Comparison of ENCODE assay signal across 11 cellular contexts in the genomic region with DNA sequence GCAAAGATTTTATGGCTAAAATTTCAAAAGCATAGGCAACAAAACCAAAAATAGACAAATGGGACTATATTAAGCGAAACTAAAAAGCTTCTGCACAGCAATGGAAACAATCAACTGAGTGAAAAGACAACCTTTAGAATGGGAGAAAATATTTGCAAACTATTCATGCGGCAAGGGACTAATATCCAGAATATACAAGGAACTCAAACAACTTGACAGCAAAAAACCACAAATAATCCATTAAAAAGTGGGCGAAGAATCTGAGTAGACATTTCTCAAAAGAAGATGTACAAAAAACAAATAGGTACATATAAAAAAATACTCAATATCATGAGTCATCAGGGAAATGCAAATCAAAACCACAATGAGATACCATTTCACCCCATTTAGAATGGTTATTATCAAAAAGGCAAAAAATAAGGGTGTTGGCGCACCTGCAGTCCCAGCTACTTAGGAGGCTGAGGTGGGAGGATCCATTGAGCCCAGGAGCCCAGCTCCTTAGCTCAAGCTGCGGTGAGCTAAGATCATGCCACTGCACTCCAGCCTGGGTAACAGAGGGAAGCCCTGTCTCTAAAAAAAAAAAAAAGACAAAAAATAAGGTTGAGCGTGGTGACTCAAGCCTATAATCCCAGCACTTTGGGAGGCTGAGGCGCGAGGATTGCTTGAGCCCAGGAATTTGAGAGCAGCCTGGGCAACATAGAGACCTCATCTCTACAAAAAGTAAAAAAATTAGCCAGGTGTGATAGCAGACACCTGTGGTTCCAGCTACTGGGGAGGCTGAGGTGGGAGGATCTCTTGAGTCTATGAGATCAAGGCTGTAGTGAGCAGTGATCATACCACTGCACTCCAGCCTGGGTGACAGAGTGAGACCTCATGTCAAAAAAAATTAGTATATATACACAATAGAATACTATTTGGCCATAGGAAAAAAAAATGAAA. TPM values are rescaled to one million over a fixed set of nuclear protein-coding genes. Genes with fewer than 3 reads are reported as not detected.
A peak's percentile ranks its signal among the peaks of the same experiment; 100 is the strongest.
DNase-seq lines count a peak whose midpoint lies in the region; ATAC-seq lines count a peak whose summit lies in the region.
"Had no signal": no experiment of that assay in that cellular context is flagged by ENCODE, and none has a peak within 500 bp of the region (broad histone marks: within the 10 kb centered on the region; RNA-seq: fewer than 3 reads in every experiment).

No MANE protein-coding gene starts in this region.

- peaks cover 30% of the 10 kb centered on the region for H3K4me1 Mint-ChIP-seq in activated naive CD4-positive, alpha-beta T cell treated with anti-CD3 and anti-CD28 coated beads for 36 hours (ENCODE audit: low read depth)
- H3K4me1 Mint-ChIP-seq in activated T-helper 2 cell treated with anti-CD3 and anti-CD28 coated beads, Interferon-gamma antibody, Interleukin-2, Interleukin-4, amounts not matched to agents 10 μg/mL and 5 μg/mL and 100 μg/mL, durations not matched to agents 14 hours and 24 hours and 36 hours (ENCODE audit: low read depth) = peaks cover 34% of the 10 kb centered on the region
- H3K4me1 Mint-ChIP-seq in stimulated activated effector memory CD8-positive, alpha-beta T cell treated with anti-CD3 and anti-CD28 coated beads, Interleukin-12 subunit alpha, Interleukin-12 subunit beta, amount 100 ng/mL, for 72 hours = peaks cover 33% of the 10 kb centered on the region
- peaks cover 19 to 24% of the 10 kb centered on the region in 2 donors for H3K4me1 Mint-ChIP-seq in immature natural killer cell

- in situ Hi-C loops in KBM-7 (cut with MboI; ENCODE audit: low pct_unique_long_range_greater_than_20kb, low sequenced_read_pairs) = no loop called here

- peak overlapping the region; percentile 10 for H3K4me3 Mint-ChIP-seq in activated naive CD4-positive, alpha-beta T cell treated with anti-CD3 and anti-CD28 coated beads for 36 hours
- peak overlapping the region; percentile 53 for H3K4me3 Mint-ChIP-seq in activated T-helper 2 cell treated with anti-CD3 and anti-CD28 coated beads, Interferon-gamma antibody, Interleukin-2, Interleukin-4, amounts not matched to agents 10 μg/mL and 5 μg/mL and 100 μg/mL, durations not matched to agents 14 hours and 24 hours and 36 hours (ENCODE audit: low read depth)
- peak overlapping the region; percentile 30 for H3K4me3 Mint-ChIP-seq in stimulated activated effector memory CD8-positive, alpha-beta T cell treated with anti-CD3 and anti-CD28 coated beads, Interleukin-12 subunit alpha, Interleukin-12 subunit beta, amount 100 ng/mL, for 72 hours
- peak overlapping the region in 1 of 5 donors; percentile 12 for H3K4me3 Mint-ChIP-seq in immature natural killer cell

- DNase-seq in activated naive CD4-positive, alpha-beta T cell treated with anti-CD3 and anti-CD28 coated beads for 36 hours = no peak
- DNase-seq in activated naive CD4-positive, alpha-beta T cell treated with anti-CD3 and anti-CD28 coated beads, Interleukin-2, amount 50 U/mL, for 16 hours = no peak
- DNase-seq in KBM-7 = peak; percentile 49
- no peak for DNase-seq in activated T-helper 2 cell treated with anti-CD3 and anti-CD28 coated beads, Interferon-gamma antibody, Interleukin-2, Interleukin-4, amounts not matched to agents 10 μg/mL and 5 μg/mL and 100 μg/mL, durations not matched to agents 14 hours and 24 hours and 36 hours (ENCODE audit: low spot score)
- no peak for DNase-seq in stimulated activated effector memory CD8-positive, alpha-beta T cell treated with anti-CD3 and anti-CD28 coated beads, Interleukin-12 subunit alpha, Interleukin-12 subunit beta, amount 100 ng/mL, for 72 hours (ENCODE audit: low spot score in 2 of 2)
- DNase-seq in mesenteric fat pad (ENCODE audit: low spot score) = no peak
- no peak for DNase-seq in NCI-H748 treated with DMSO at 0.1 percent for 48 hours (lab: John Stamatoyannopoulos, UW)
- no peak for DNase-seq in immature natural killer cell
- DNase-seq: lower lobe of right lung, psoas muscle, testis had no signal

- peak overlapping the region; percentile 64 for H3K27ac Mint-ChIP-seq in activated naive CD4-positive, alpha-beta T cell treated with anti-CD3 and anti-CD28 coated beads for 36 hours
- peak overlapping the region; percentile 78 for H3K27ac Mint-ChIP-seq in activated T-helper 2 cell treated with anti-CD3 and anti-CD28 coated beads, Interferon-gamma antibody, Interleukin-2, Interleukin-4, amounts not matched to agents 10 μg/mL and 5 μg/mL and 100 μg/mL, durations not matched to agents 14 hours and 24 hours and 36 hours
- H3K27ac Mint-ChIP-seq in stimulated activated effector memory CD8-positive, alpha-beta T cell treated with anti-CD3 and anti-CD28 coated beads, Interleukin-12 subunit alpha, Interleukin-12 subunit beta, amount 100 ng/mL, for 72 hours = peak overlapping the region; percentile 81
- H3K27ac Mint-ChIP-seq in immature natural killer cell = peak overlapping the region in 1 of 6 donors; percentile 9

- CTCF ChIA-PET in activated naive CD4-positive, alpha-beta T cell treated with anti-CD3 and anti-CD28 coated beads for 36 hours (lab: Charles Lee) = interaction anchor here (0.8 to 2.2 kb wide), 4 partner anchors 15 to 140 kb away, joined by 3 to 9 read pairs (median 5); no protein-coding TSS in a partner anchor

- ATAC-seq in stimulated activated effector memory CD8-positive, alpha-beta T cell treated with anti-CD3 and anti-CD28 coated beads, Interleukin-12 subunit alpha, Interleukin-12 subunit beta, amount 100 ng/mL, for 72 hours = no peak
- ATAC-seq: lower lobe of right lung, psoas muscle had no signal

- no peaks in the 10 kb centered on the region for H3K9me3 Mint-ChIP-seq in activated naive CD4-positive, alpha-beta T cell treated with anti-CD3 and anti-CD28 coated beads for 36 hours
- no peaks in the 10 kb centered on the region for H3K9me3 Mint-ChIP-seq in activated T-helper 2 cell treated with anti-CD3 and anti-CD28 coated beads, Interferon-gamma antibody, Interleukin-2, Interleukin-4, amounts not matched to agents 10 μg/mL and 5 μg/mL and 100 μg/mL, durations not matched to agents 14 hours and 24 hours and 36 hours
- no peaks in the 10 kb centered on the region for H3K9me3 Mint-ChIP-seq in stimulated activated effector memory CD8-positive, alpha-beta T cell treated with anti-CD3 and anti-CD28 coated beads, Interleukin-12 subunit alpha, Interleukin-12 subunit beta, amount 100 ng/mL, for 72 hours
- no peaks in the 10 kb centered on the region for H3K9me3 Mint-ChIP-seq in immature natural killer cell

- intact Hi-C loops in activated naive CD4-positive, alpha-beta T cell treated with anti-CD3 and anti-CD28 coated beads for 36 hours (cut with micrococcal nuclease) = no loop called here
- intact Hi-C loops in activated T-helper 2 cell treated with anti-CD3 and anti-CD28 coated beads, Interferon-gamma antibody, Interleukin-2, Interleukin-4, amounts not matched to agents 10 μg/mL and 5 μg/mL and 100 μg/mL, durations not matched to agents 14 hours and 24 hours and 36 hours (cut with micrococcal nuclease) = loop anchor here (1.0 kb wide), 1 partner anchor 10 kb away; no protein-coding TSS in a partner anchor

- H3K27me3 Mint-ChIP-seq in activated naive CD4-positive, alpha-beta T cell treated with anti-CD3 and anti-CD28 coated beads for 36 hours (ENCODE audit: low read depth) = no peaks in the 10 kb centered on the region
- no peaks in the 10 kb centered on the region for H3K27me3 Mint-ChIP-seq in activated T-helper 2 cell treated with anti-CD3 and anti-CD28 coated beads, Interferon-gamma antibody, Interleukin-2, Interleukin-4, amounts not matched to agents 10 μg/mL and 5 μg/mL and 100 μg/mL, durations not matched to agents 14 hours and 24 hours and 36 hours (ENCODE audit: low read depth)
- H3K27me3 Mint-ChIP-seq in immature natural killer cell (ENCODE audit: low read depth in 3 of 3) = peaks cover 4 to 8% (median 6%) of the 10 kb centered on the region in 3 donors

- H3K36me3 Mint-ChIP-seq in activated naive CD4-positive, alpha-beta T cell treated with anti-CD3 and anti-CD28 coated beads for 36 hours (ENCODE audit: low read depth) = no peaks in the 10 kb centered on the region
- peaks cover 3% of the 10 kb centered on the region for H3K36me3 Mint-ChIP-seq in activated T-helper 2 cell treated with anti-CD3 and anti-CD28 coated beads, Interferon-gamma antibody, Interleukin-2, Interleukin-4, amounts not matched to agents 10 μg/mL and 5 μg/mL and 100 μg/mL, durations not matched to agents 14 hours and 24 hours and 36 hours (ENCODE audit: low read depth)
- peaks cover 12% of the 10 kb centered on the region for H3K36me3 Mint-ChIP-seq in stimulated activated effector memory CD8-positive, alpha-beta T cell treated with anti-CD3 and anti-CD28 coated beads, Interleukin-12 subunit alpha, Interleukin-12 subunit beta, amount 100 ng/mL, for 72 hours
- peaks cover 0 to 5% (median 5%) of the 10 kb centered on the region in 3 donors for H3K36me3 Mint-ChIP-seq in immature natural killer cell

RNA-seq across cellular contexts. Expression of a gene that starts 4.2 kb away (rescaled TPM):
- 10 to 100 TPM; 87.9 to 88.3 TPM for total RNA-seq in activated naive CD4-positive, alpha-beta T cell treated with anti-CD3 and anti-CD28 coated beads for 36 hours
- total RNA-seq in activated T-helper 2 cell treated with anti-CD3 and anti-CD28 coated beads, Interferon-gamma antibody, Interleukin-2, Interleukin-4, amounts not matched to agents 10 μg/mL and 5 μg/mL and 100 μg/mL, durations not matched to agents 14 hours and 24 hours and 36 hours = 61.3 and 61.7 TPM in 2 replicates
- total RNA-seq in mesenteric fat pad = 53.2 TPM
- polyA plus RNA-seq in immature natural killer cell = 100 to 1,000 TPM in 2 of 3 donors, 10 to 100 TPM in 1; 60.4 to 120 (median 103) TPM

RNA-seq across cellular contexts. Expression of a gene that starts 17.0 kb away (rescaled TPM):
- 100 to 1,000 TPM; 391 to 406 TPM for total RNA-seq in activated naive CD4-positive, alpha-beta T cell treated with anti-CD3 and anti-CD28 coated beads for 36 hours
- total RNA-seq in activated T-helper 2 cell treated with anti-CD3 and anti-CD28 coated beads, Interferon-gamma antibody, Interleukin-2, Interleukin-4, amounts not matched to agents 10 μg/mL and 5 μg/mL and 100 μg/mL, durations not matched to agents 14 hours and 24 hours and 36 hours = 442 and 450 TPM in 2 replicates
- total RNA-seq in mesenteric fat pad = 8.7 TPM
- polyA plus RNA-seq in immature natural killer cell = 100 to 1,000 TPM; 139 to 261 (median 139) TPM

Comparison
In these comparisons a context has a peak if more than half of its experiments do, and no peak if none do; other contexts are left out.
1. RNA of a gene that starts 17.0 kb away (total RNA-seq): 442 to 450 TPM in activated T-helper 2 cell treated with anti-CD3 and anti-CD28 coated beads, Interferon-gamma antibody, Interleukin-2, Interleukin-4, amounts not matched to agents 10 μg/mL and 5 μg/mL and 100 μg/mL, durations not matched to agents 14 hours and 24 hours and 36 hours and 391 to 406 TPM in activated naive CD4-positive, alpha-beta T cell treated with anti-CD3 and anti-CD28 coated beads for 36 hours; 8.7 TPM in mesenteric fat pad (single experiment); every median in the first group is over 10 times any median in the second.